ENCODE assay signal across 27 cellular contexts in the genomic region with DNA sequence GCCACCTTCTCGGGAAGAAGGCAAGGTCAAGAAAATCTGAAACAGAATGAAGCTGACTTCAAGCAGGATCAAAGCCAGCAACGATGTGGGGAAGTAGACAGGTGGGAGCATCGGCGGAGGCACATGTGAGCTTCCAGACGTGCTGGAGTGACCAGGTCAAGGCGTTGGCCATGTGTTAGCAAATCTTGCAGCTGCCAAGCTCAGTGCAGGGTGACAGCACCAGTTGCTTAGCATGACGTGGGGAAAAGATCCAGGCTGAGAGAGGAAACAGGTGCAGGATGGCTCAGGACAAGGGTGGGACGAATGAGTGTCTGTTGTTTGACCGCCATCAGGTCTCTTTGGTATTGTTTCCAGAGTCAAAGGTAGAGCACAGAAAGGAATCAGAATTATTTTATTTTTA.
"Had no signal": no experiment of that assay in that cellular context is flagged by ENCODE, and none has a peak within 500 bp of the region (broad histone marks: within the 10 kb centered on the region; RNA-seq: fewer than 3 reads in every experiment).

No MANE protein-coding gene starts in this region.

- H3K27me3 Mint-ChIP-seq: activated CD4-positive, alpha-beta T cell treated with anti-CD3 and anti-CD28 coated beads, Interleukin-2, amount 10 ng/mL, durations not matched to agents 24 days and 14 days; activated CD8-positive, alpha-beta memory T cell treated with anti-CD3 and anti-CD28 coated beads, Interleukin-2, amount 10 ng/mL, durations not matched to agents 7 days and 5 days had no signal

- H3K9me3 Mint-ChIP-seq: activated B cell treated with CpG ODN at 0.5 μM for 24 hours; activated CD4-positive, alpha-beta T cell treated with anti-CD3 and anti-CD28 coated beads, Interleukin-2, amount 10 ng/mL, durations not matched to agents 24 days and 14 days; activated naive CD4-positive, alpha-beta T cell treated with anti-CD3 and anti-CD28 coated beads, Interleukin-2, amount 50 U/mL, for 24 hours; activated T-cell treated with anti-CD3 and anti-CD28 coated beads, Interleukin-2, amount 50 U/mL, for 24 hours; activated T-helper 1 cell treated with anti-CD3 and anti-CD28 coated beads, Interleukin-12 subunit alpha, Interleukin-12 subunit beta, Interleukin-2, Interleukin-4 antibody, amounts not matched to agents 30 ng/mL and 10 ng/mL and 1 ng/mL, durations not matched to agents 14 hours and 24 hours and 36 hours had no signal

- H3K4me3 ChIP-seq: breast epithelium had no signal

- H3K27ac Mint-ChIP-seq: activated B cell treated with CpG ODN at 0.5 μM for 24 hours; activated CD4-positive, alpha-beta T cell treated with anti-CD3 and anti-CD28 coated beads, Interleukin-2, amount 10 ng/mL, durations not matched to agents 24 days and 14 days; activated CD8-positive, alpha-beta memory T cell treated with anti-CD3 and anti-CD28 coated beads, Interleukin-2, amount 10 ng/mL, durations not matched to agents 7 days and 5 days; activated naive CD4-positive, alpha-beta T cell treated with anti-CD3 and anti-CD28 coated beads, Interleukin-2, amount 50 U/mL, for 24 hours; activated T-cell treated with anti-CD3 and anti-CD28 coated beads, Interleukin-2, amount 50 U/mL, for 24 hours; activated T-helper 1 cell treated with anti-CD3 and anti-CD28 coated beads, Interleukin-12 subunit alpha, Interleukin-12 subunit beta, Interleukin-2, Interleukin-4 antibody, amounts not matched to agents 30 ng/mL and 10 ng/mL and 1 ng/mL, durations not matched to agents 14 hours and 24 hours and 36 hours had no signal

- DNase-seq: activated B cell treated with CpG ODN at 0.5 μM for 24 hours; activated CD4-positive, alpha-beta T cell treated with anti-CD3 and anti-CD28 coated beads for 1 hour; activated CD4-positive, alpha-beta T cell treated with anti-CD3 and anti-CD28 coated beads, Interleukin-2, amount 10 ng/mL, durations not matched to agents 24 days and 14 days; activated CD4-positive, alpha-beta T cell treated with anti-CD3 and anti-CD28 coated beads, Interleukin-2, amount 50 U/mL, for 48 hours; activated CD8-positive, alpha-beta memory T cell treated with anti-CD3 and anti-CD28 coated beads, Interleukin-2, amount 10 ng/mL, durations not matched to agents 7 days and 5 days; activated effector memory CD4-positive, alpha-beta T cell treated with Interleukin-2 at 50 U/mL for 16 hours; activated naive CD4-positive, alpha-beta T cell; activated T-cell treated with anti-CD3 and anti-CD28 coated beads, Interleukin-2, amount 50 U/mL, for 24 hours; aorta; Karpas-422; MM.1S; NCI-H1105; NCI-H1436; NCI-H1930; NCI-H2171; NCI-H226; NCI-H526; NK-92 treated with Interleukin-12 subunit alpha and Interleukin-12 subunit beta, amount 100 ng/mL, for 24 hours; OCI-M1; RPMI8226; T-helper 2 cell; T1000 had no signal

- H3K4me1 ChIP-seq: breast epithelium had no signal

- H3K36me3 Mint-ChIP-seq: activated CD8-positive, alpha-beta memory T cell treated with anti-CD3 and anti-CD28 coated beads, Interleukin-2, amount 10 ng/mL, durations not matched to agents 7 days and 5 days; activated naive CD4-positive, alpha-beta T cell treated with anti-CD3 and anti-CD28 coated beads, Interleukin-2, amount 50 U/mL, for 24 hours had no signal

- H3K9me3 ChIP-seq: breast epithelium had no signal

- H3K4me1 Mint-ChIP-seq: activated B cell treated with CpG ODN at 0.5 μM for 24 hours; activated CD4-positive, alpha-beta T cell treated with anti-CD3 and anti-CD28 coated beads, Interleukin-2, amount 10 ng/mL, durations not matched to agents 24 days and 14 days; activated CD8-positive, alpha-beta memory T cell treated with anti-CD3 and anti-CD28 coated beads, Interleukin-2, amount 10 ng/mL, durations not matched to agents 7 days and 5 days; activated naive CD4-positive, alpha-beta T cell treated with anti-CD3 and anti-CD28 coated beads, Interleukin-2, amount 50 U/mL, for 24 hours had no signal

- H3K36me3 ChIP-seq: breast epithelium had no signal

- H3K4me3 Mint-ChIP-seq: activated B cell treated with CpG ODN at 0.5 μM for 24 hours; activated CD4-positive, alpha-beta T cell treated with anti-CD3 and anti-CD28 coated beads, Interleukin-2, amount 10 ng/mL, durations not matched to agents 24 days and 14 days; activated CD8-positive, alpha-beta memory T cell treated with anti-CD3 and anti-CD28 coated beads, Interleukin-2, amount 10 ng/mL, durations not matched to agents 7 days and 5 days; activated naive CD4-positive, alpha-beta T cell treated with anti-CD3 and anti-CD28 coated beads, Interleukin-2, amount 50 U/mL, for 24 hours; activated T-cell treated with anti-CD3 and anti-CD28 coated beads, Interleukin-2, amount 50 U/mL, for 24 hours; activated T-helper 1 cell treated with anti-CD3 and anti-CD28 coated beads, Interleukin-12 subunit alpha, Interleukin-12 subunit beta, Interleukin-2, Interleukin-4 antibody, amounts not matched to agents 30 ng/mL and 10 ng/mL and 1 ng/mL, durations not matched to agents 14 hours and 24 hours and 36 hours had no signal

- ATAC-seq: activated CD8-positive, alpha-beta memory T cell treated with anti-CD3 and anti-CD28 coated beads, Interleukin-2, amount 10 ng/mL, durations not matched to agents 7 days and 5 days; Panc1; Right ventricle myocardium inferior had no signal

- H3K27ac ChIP-seq: breast epithelium had no signal

- H3K27me3 ChIP-seq: breast epithelium had no signal
